ENCODE assay signal across 9 cellular contexts in genomic region chr5:69350664-69351063, GRCh38. TPM values are rescaled to one million over a fixed set of nuclear protein-coding genes. Genes with fewer than 3 reads are reported as not detected.
"Had no signal": no experiment of that assay in that cellular context is flagged by ENCODE, and none has a peak within 500 bp of the region (broad histone marks: within the 10 kb centered on the region; RNA-seq: fewer than 3 reads in every experiment).

No MANE protein-coding gene starts in this region.

- H3K9me3 ChIP-seq: HAP-1 had no signal

- H2AFZ ChIP-seq: GM23248 had no signal

- H3K27ac ChIP-seq: GM23248 had no signal

- H3K4me3 ChIP-seq: GM23248, HAP-1, K562 had no signal

- DNase-seq: GM23248, GOT3, H7, IMR-90, KG1 had no signal

- FAIRE-seq: HTR-8/SVneo, K562 had no signal

- H3K9ac ChIP-seq: GM23248 had no signal

- ATAC-seq: HCT116, K562 had no signal

- H3K4me1 ChIP-seq: HAP-1 had no signal

RNA-seq across cellular contexts. Expression of gene CCDC125, which starts 18.1 kb away (rescaled TPM):
- total RNA-seq: H7 had no signal
